In genomic region chr10:25683291-25683690, GRCh38 we compare ENCODE assay signal across 24 cellular contexts.
"Had no signal": no experiment of that assay in that cellular context is flagged by ENCODE, and none has a peak within 500 bp of the region (broad histone marks: within the 10 kb centered on the region; RNA-seq: fewer than 3 reads in every experiment).

No MANE protein-coding gene starts in this region.

- H3K27me3 ChIP-seq: gastroesophageal sphincter, heart right ventricle, left lung, neural progenitor cell, sigmoid colon, upper lobe of left lung had no signal

- H3K27ac Mint-ChIP-seq: activated CD4-positive, alpha-beta memory T cell treated with anti-CD3 and anti-CD28 coated beads for 36 hours; activated naive CD8-positive, alpha-beta T cell treated with anti-CD3 and anti-CD28 coated beads for 36 hours; naive thymus-derived CD8-positive, alpha-beta T cell; neural progenitor cell; stimulated activated naive B cell treated with anti-CD40 and anti-IgM and Interleukin-4, amounts not matched to agents 10 μg/mL and 1 μg/mL and 100 μg/mL, for 72 hours; T-helper 1 cell treated with Interleukin-12 subunit alpha and Interleukin-12 subunit beta and Interleukin-4 antibody, amounts not matched to agents 30 μg/mL and 1 μg/mL, for 36 hours had no signal

- H3K36me3 ChIP-seq: gastroesophageal sphincter, heart right ventricle, left lung, neural progenitor cell, sigmoid colon, upper lobe of left lung had no signal

- H3K4me3 Mint-ChIP-seq: activated CD4-positive, alpha-beta memory T cell treated with anti-CD3 and anti-CD28 coated beads for 36 hours; activated naive CD8-positive, alpha-beta T cell treated with anti-CD3 and anti-CD28 coated beads for 36 hours; naive thymus-derived CD8-positive, alpha-beta T cell; stimulated activated naive B cell treated with anti-CD40 and anti-IgM and Interleukin-4, amounts not matched to agents 10 μg/mL and 1 μg/mL and 100 μg/mL, for 72 hours; T-helper 1 cell treated with Interleukin-12 subunit alpha and Interleukin-12 subunit beta and Interleukin-4 antibody, amounts not matched to agents 30 μg/mL and 1 μg/mL, for 36 hours had no signal

- H3K27ac ChIP-seq: gastroesophageal sphincter, left lung, neural progenitor cell, sigmoid colon, upper lobe of left lung had no signal

- DNase-seq: activated CD4-positive, alpha-beta memory T cell treated with anti-CD3 and anti-CD28 coated beads for 36 hours; activated CD4-positive, alpha-beta T cell treated with anti-CD3 and anti-CD28 coated beads for 48 hours; activated CD4-positive, CD25-positive, alpha-beta regulatory T cell; activated naive CD4-positive, alpha-beta T cell treated with Interleukin-2 at 50 U/mL for 16 hours; activated naive CD8-positive, alpha-beta T cell treated with anti-CD3 and anti-CD28 coated beads for 36 hours; activated T-cell treated with anti-CD3 and anti-CD28 coated beads, Interleukin-2, amount 50 U/mL, for 48 hours; amniotic stem cell; dermis blood vessel endothelial cell; effector CD8-positive, alpha-beta T cell; heart right ventricle; kidney; left lung; naive thymus-derived CD8-positive, alpha-beta T cell; sigmoid colon; stimulated activated CD4-positive, alpha-beta T cell treated with anti-CD3 and anti-CD28 coated beads, Interleukin-2, amount 100 ng/mL, for 48 hours; stimulated activated CD8-positive, alpha-beta memory T cell treated with anti-CD3 and anti-CD28 coated beads, Interleukin-4, amount 100 ng/mL, for 48 hours; stimulated activated naive B cell treated with anti-CD40 and anti-IgM and Interleukin-4, amounts not matched to agents 10 μg/mL and 1 μg/mL and 100 μg/mL, for 72 hours; T1000; upper lobe of left lung had no signal

- H3K4me3 ChIP-seq: left lung, lung, neural progenitor cell, upper lobe of left lung had no signal

- H3K4me1 ChIP-seq: left lung, neural progenitor cell, upper lobe of left lung had no signal

- H3K9me3 ChIP-seq: gastroesophageal sphincter, heart right ventricle, left lung, sigmoid colon, upper lobe of left lung had no signal

- H3K27me3 Mint-ChIP-seq: activated CD4-positive, alpha-beta memory T cell treated with anti-CD3 and anti-CD28 coated beads for 36 hours had no signal

- H3K4me1 Mint-ChIP-seq: activated naive CD8-positive, alpha-beta T cell treated with anti-CD3 and anti-CD28 coated beads for 36 hours; naive thymus-derived CD8-positive, alpha-beta T cell had no signal

- H3K4me2 ChIP-seq: neural progenitor cell had no signal

- H3K9ac ChIP-seq: neural progenitor cell had no signal

- H3K36me3 Mint-ChIP-seq: activated CD4-positive, alpha-beta memory T cell treated with anti-CD3 and anti-CD28 coated beads for 36 hours; activated naive CD8-positive, alpha-beta T cell treated with anti-CD3 and anti-CD28 coated beads for 36 hours; mesothelial cell of epicardium; naive thymus-derived CD8-positive, alpha-beta T cell; neural progenitor cell; stimulated activated naive B cell treated with anti-CD40 and anti-IgM and Interleukin-4, amounts not matched to agents 10 μg/mL and 1 μg/mL and 100 μg/mL, for 72 hours had no signal

- H3K9me3 Mint-ChIP-seq: activated CD4-positive, alpha-beta memory T cell treated with anti-CD3 and anti-CD28 coated beads for 36 hours; activated naive CD8-positive, alpha-beta T cell treated with anti-CD3 and anti-CD28 coated beads for 36 hours; mesothelial cell of epicardium; neural progenitor cell; stimulated activated naive B cell treated with anti-CD40 and anti-IgM and Interleukin-4, amounts not matched to agents 10 μg/mL and 1 μg/mL and 100 μg/mL, for 72 hours; T-helper 1 cell treated with Interleukin-12 subunit alpha and Interleukin-12 subunit beta and Interleukin-4 antibody, amounts not matched to agents 30 μg/mL and 1 μg/mL, for 36 hours had no signal
